30 cellular contexts compared by ENCODE assay signal in the genomic region with DNA sequence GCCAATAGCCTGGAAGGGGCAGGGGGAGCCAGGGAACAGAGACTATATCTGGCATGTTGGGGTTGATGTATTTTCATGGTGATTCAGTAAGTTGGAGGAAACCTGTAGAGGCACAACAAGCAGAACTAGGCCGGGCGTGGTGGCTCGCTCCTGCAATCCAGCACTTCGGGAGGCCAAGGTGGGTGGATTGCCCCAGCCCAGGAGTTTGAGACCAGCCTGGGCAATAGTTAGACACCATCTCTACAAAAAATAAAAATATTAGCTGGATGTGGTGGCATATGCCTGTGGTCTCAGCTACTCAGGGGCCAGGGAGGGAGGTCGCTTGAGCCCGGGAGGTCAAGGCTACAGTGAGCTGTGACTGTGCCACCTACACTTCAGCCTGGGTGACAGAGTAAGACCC. TPM values are rescaled to one million over a fixed set of nuclear protein-coding genes. Genes with fewer than 3 reads are reported as not detected.
"Had no signal": no experiment of that assay in that cellular context is flagged by ENCODE, and none has a peak within 500 bp of the region (broad histone marks: within the 10 kb centered on the region; RNA-seq: fewer than 3 reads in every experiment).

No MANE protein-coding gene starts in this region.

- ATAC-seq: stimulated activated memory B cell treated with anti-CD40 and anti-IgM and Interleukin-4, amounts not matched to agents 10 μg/mL and 1 μg/mL and 100 μg/mL, for 72 hours; stimulated activated naive B cell treated with anti-CD40 and anti-IgM and Interleukin-4, amounts not matched to agents 10 μg/mL and 1 μg/mL and 100 μg/mL, for 72 hours; stimulated activated naive CD8-positive, alpha-beta T cell treated with anti-CD3 and anti-CD28 coated beads, Interleukin-15, amount 100 ng/mL, for 72 hours; stimulated activated naive CD8-positive, alpha-beta T cell treated with anti-CD3 and anti-CD28 coated beads, Interleukin-15, Interleukin-2, amounts not matched to agents 100 U/mL and 50 U/mL, for 24 hours; upper lobe of right lung had no signal

- FAIRE-seq: urothelium cell line had no signal

- DNase-seq: stimulated activated CD4-positive, alpha-beta T cell treated with anti-CD3 and anti-CD28 coated beads, Interleukin-2, amount 100 ng/mL, for 48 hours; stimulated activated CD4-positive, alpha-beta T cell treated with anti-CD3 and anti-CD28 coated beads, Interleukin-4, amount 100 ng/mL, for 1 hour; stimulated activated CD4-positive, alpha-beta T cell treated with anti-CD3 and anti-CD28 coated beads, Interleukin-4, amount 100 ng/mL, for 24 hours; stimulated activated CD4-positive, alpha-beta T cell treated with anti-CD3 and anti-CD28 coated beads, Interleukin-4, amount 100 ng/mL, for 4 hours; stimulated activated CD8-positive, alpha-beta memory T cell treated with anti-CD3 and anti-CD28 coated beads, Interleukin-4, amount 100 ng/mL, for 48 hours; stimulated activated naive B cell treated with anti-CD40 and anti-IgM and Interleukin-4, amounts not matched to agents 10 μg/mL and 1 μg/mL and 100 μg/mL, for 72 hours; stimulated activated naive CD4-positive, alpha-beta T cell; stimulated activated naive CD4-positive, alpha-beta T cell treated with Interleukin-2 at 50 U/mL for 16 hours; stimulated activated naive CD8-positive, alpha-beta T cell treated with anti-CD3 and anti-CD28 coated beads, Interleukin-15, amount 100 ng/mL, for 72 hours; stimulated activated naive CD8-positive, alpha-beta T cell treated with anti-CD3 and anti-CD28 coated beads, Interleukin-15, Interleukin-2, amounts not matched to agents 100 U/mL and 50 U/mL, for 24 hours; stomach; substantia nigra; testis; thyroid gland; tibial artery; transverse colon; trophoblast cell; upper lobe of left lung; upper lobe of right lung; uterus had no signal

- H3K9me3 ChIP-seq: stomach, suprapubic skin, testis, thoracic aorta, thyroid gland, tibial artery, tibial nerve, transverse colon, upper lobe of left lung, upper lobe of right lung, uterus, vagina had no signal

- H3K4me3 ChIP-seq: stomach, suprapubic skin, testis, thoracic aorta, thyroid gland, tibial artery, tibial nerve, transverse colon, upper lobe of left lung, upper lobe of right lung, uterus, vagina had no signal

- H3K36me3 ChIP-seq: uterus, vagina had no signal

- H3K9me3 Mint-ChIP-seq: stimulated activated memory B cell treated with anti-CD40 and anti-IgM and Interleukin-4, amounts not matched to agents 10 μg/mL and 1 μg/mL and 100 μg/mL, for 72 hours; stimulated activated naive B cell treated with anti-CD40 and anti-IgM and Interleukin-4, amounts not matched to agents 10 μg/mL and 1 μg/mL and 100 μg/mL, for 72 hours; stimulated activated naive CD8-positive, alpha-beta T cell treated with anti-CD3 and anti-CD28 coated beads, Interleukin-15, amount 100 ng/mL, for 72 hours; stimulated activated naive CD8-positive, alpha-beta T cell treated with anti-CD3 and anti-CD28 coated beads, Interleukin-15, Interleukin-2, amounts not matched to agents 100 ng/mL and 50 ng/mL, for 24 hours; type B pancreatic cell had no signal

- H3K27me3 ChIP-seq: stomach, suprapubic skin, testis, thyroid gland, tibial artery, tibial nerve, transverse colon, upper lobe of left lung, upper lobe of right lung, uterus, vagina had no signal

- H3K27ac Mint-ChIP-seq: stimulated activated memory B cell treated with anti-CD40 and anti-IgM and Interleukin-4, amounts not matched to agents 10 μg/mL and 1 μg/mL and 100 μg/mL, for 72 hours; stimulated activated naive B cell treated with anti-CD40 and anti-IgM and Interleukin-4, amounts not matched to agents 10 μg/mL and 1 μg/mL and 100 μg/mL, for 72 hours; stimulated activated naive CD8-positive, alpha-beta T cell treated with anti-CD3 and anti-CD28 coated beads, Interleukin-15, amount 100 ng/mL, for 72 hours; stimulated activated naive CD8-positive, alpha-beta T cell treated with anti-CD3 and anti-CD28 coated beads, Interleukin-15, Interleukin-2, amounts not matched to agents 100 ng/mL and 50 ng/mL, for 24 hours; type B pancreatic cell had no signal

- H3K4me1 ChIP-seq: stomach, suprapubic skin, thyroid gland, upper lobe of left lung, upper lobe of right lung, uterus, vagina had no signal

- H3K4me3 Mint-ChIP-seq: stimulated activated memory B cell treated with anti-CD40 and anti-IgM and Interleukin-4, amounts not matched to agents 10 μg/mL and 1 μg/mL and 100 μg/mL, for 72 hours; stimulated activated naive B cell treated with anti-CD40 and anti-IgM and Interleukin-4, amounts not matched to agents 10 μg/mL and 1 μg/mL and 100 μg/mL, for 72 hours; stimulated activated naive CD8-positive, alpha-beta T cell treated with anti-CD3 and anti-CD28 coated beads, Interleukin-15, amount 100 ng/mL, for 72 hours; stimulated activated naive CD8-positive, alpha-beta T cell treated with anti-CD3 and anti-CD28 coated beads, Interleukin-15, Interleukin-2, amounts not matched to agents 100 ng/mL and 50 ng/mL, for 24 hours; type B pancreatic cell had no signal

- H3K27ac ChIP-seq: stomach, suprapubic skin, testis, thoracic aorta, thyroid gland, tibial artery, tibial nerve, transverse colon, upper lobe of left lung, upper lobe of right lung, uterus, vagina had no signal

RNA-seq across cellular contexts. Expression of a gene that starts 46.0 kb away (rescaled TPM):
- total RNA-seq: suprapubic skin, temporal lobe, thoracic aorta, upper lobe of right lung, urinary bladder, vagina had no signal
